ENCODE assay signal across 1 cellular context in genomic region chr2:144330951-144331651, GRCh38.
TF ChIP-seq lines count a peak whose summit lies in the region.

No MANE protein-coding gene starts in this region.

TF ChIP-seq in GM12878, 131 proteins besides CTCF, POLR2A, EP300 and RAD21 (continued from another document):
- TF ChIP-seq CUX1 (IDR thresholded peaks at IDR 0.05; ENCODE audit: insufficient replicate concordance, low read depth, low read length) = peak; percentile 28
- no peak for TF ChIP-seq RUNX3 (IDR thresholded peaks at IDR 0.05; ENCODE audit: low read length)
- TF ChIP-seq, protein P1, sequence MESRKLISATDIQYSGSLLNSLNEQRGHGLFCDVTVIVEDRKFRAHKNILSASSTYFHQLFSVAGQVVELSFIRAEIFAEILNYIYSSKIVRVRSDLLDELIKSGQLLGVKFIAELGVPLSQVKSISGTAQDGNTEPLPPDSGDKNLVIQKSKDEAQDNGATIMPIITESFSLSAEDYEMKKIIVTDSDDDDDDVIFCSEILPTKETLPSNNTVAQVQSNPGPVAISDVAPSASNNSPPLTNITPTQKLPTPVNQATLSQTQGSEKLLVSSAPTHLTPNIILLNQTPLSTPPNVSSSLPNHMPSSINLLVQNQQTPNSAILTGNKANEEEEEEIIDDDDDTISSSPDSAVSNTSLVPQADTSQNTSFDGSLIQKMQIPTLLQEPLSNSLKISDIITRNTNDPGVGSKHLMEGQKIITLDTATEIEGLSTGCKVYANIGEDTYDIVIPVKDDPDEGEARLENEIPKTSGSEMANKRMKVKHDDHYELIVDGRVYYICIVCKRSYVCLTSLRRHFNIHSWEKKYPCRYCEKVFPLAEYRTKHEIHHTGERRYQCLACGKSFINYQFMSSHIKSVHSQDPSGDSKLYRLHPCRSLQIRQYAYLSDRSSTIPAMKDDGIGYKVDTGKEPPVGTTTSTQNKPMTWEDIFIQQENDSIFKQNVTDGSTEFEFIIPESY (IDR thresholded peaks at IDR 0.05) = no peak
- no peak for TF ChIP-seq POLR2AphosphoS2 (IDR thresholded peaks at IDR 0.05; ENCODE audit: low read depth, low read length)
- no peak for TF ChIP-seq SPI1 (IDR thresholded peaks at IDR 0.05; ENCODE audit: borderline replicate concordance, insufficient read depth, low read depth, low read length)
- no peak for TF ChIP-seq KLF5 (IDR thresholded peaks at IDR 0.05; ENCODE audit: partially characterized antibody)
- no peak for TF ChIP-seq IRF4 (IDR thresholded peaks at IDR 0.05; ENCODE audit: low read depth, low read length)
- no peak for TF ChIP-seq RBBP5 (conservative IDR thresholded peaks at IDR 0.05)
- no peak for TF ChIP-seq LARP7 (IDR thresholded peaks at IDR 0.05)
- TF ChIP-seq ZNF207 (IDR thresholded peaks at IDR 0.05; ENCODE audit: borderline replicate concordance) = no peak
